In genomic region chr7:130897515-130898419, GRCh38 we compare ENCODE assay signal across 10 cellular contexts.
A peak's percentile ranks its signal among the peaks of the same experiment; 100 is the strongest.
DNase-seq lines count a peak whose midpoint lies in the region; ATAC-seq, FAIRE-seq and TF ChIP-seq lines count a peak whose summit lies in the region.
"Had no signal": no experiment of that assay in that cellular context is flagged by ENCODE, and none has a peak within 500 bp of the region (broad histone marks: within the 10 kb centered on the region; RNA-seq: fewer than 3 reads in every experiment).

No MANE protein-coding gene starts in this region.

- intact Hi-C loops in A673 (cut with micrococcal nuclease; ENCODE audit: unreplicated experiment) (loop anchor here (1.0 kb wide), 2 partner anchors 110 to 143 kb away; no protein-coding TSS in a partner anchor), lower lobe of right lung (cut with DNase I) (no loop called here), lower leg skin (cut with DNase I; ENCODE audit: low total_unique reads) (loop anchor here (5.0 kb wide), 1 partner anchor 145 kb away; no protein-coding TSS in a partner anchor)

- peak overlapping the region; percentile 85 for H3K27ac Mint-ChIP-seq in activated T-cell treated with anti-CD3 and anti-CD28 coated beads, Interleukin-2, amount 50 U/mL, for 72 hours

- H3K27me3 ChIP-seq in A673 (replicated peaks; ENCODE audit: insufficient read depth, low read depth, low read length, poor library complexity) = no peaks in the 10 kb centered on the region
- no peaks in the 10 kb centered on the region for H3K27me3 ChIP-seq in lower lobe of right lung (ENCODE audit: low read depth)

- H3K4me3 Mint-ChIP-seq in activated T-cell treated with anti-CD3 and anti-CD28 coated beads, Interleukin-2, amount 50 U/mL, for 72 hours = peak overlapping the region in 1 of 2 donors; percentile 13

- no peaks in the 10 kb centered on the region for H3K27me3 Mint-ChIP-seq in activated T-cell treated with anti-CD3 and anti-CD28 coated beads, Interleukin-2, amount 50 U/mL, for 72 hours (ENCODE audit: low read depth)

- TSS peak; percentile 76 for BruUV-seq in A673 (replicated peaks; lab: Mats Ljungman, UMichigan)

- WGBS in lower leg skin, 2 donors = 71 to 84% methylated on average over 22 to 24 of the region's 24 CpGs

- H3K4me1 Mint-ChIP-seq in activated T-cell treated with anti-CD3 and anti-CD28 coated beads, Interleukin-2, amount 50 U/mL, for 72 hours (ENCODE audit: low read depth) = peaks cover 100% of the 10 kb centered on the region

- H3K36me3 ChIP-seq in A673 (ENCODE audit: insufficient read depth, low read length, poor library complexity, severe bottlenecking) = peaks cover 80% of the 10 kb centered on the region
- H3K36me3 ChIP-seq in lower lobe of right lung = peaks cover 57% of the 10 kb centered on the region

- FAIRE-seq in GM18507 (lab: Jason Lieb, UNC) = peak; percentile 73
- FAIRE-seq: colon had no signal

- TF ChIP-seq POLR2A in lower leg skin (IDR thresholded peaks at IDR 0.05) = no peak

- H3K4me1 ChIP-seq in A673 (ENCODE audit: insufficient read depth, low read length, poor library complexity, severe bottlenecking) (peaks cover 86% of the 10 kb centered on the region), lower lobe of right lung (peaks cover 89% of the 10 kb centered on the region)

- DNase-seq in A673 (ENCODE audit: low spot score) = no peak
- DNase-seq in GM18507 (ENCODE audit: extremely low spot score, insufficient read length, low read depth) = peak; percentile 22
- no peak for DNase-seq in activated T-cell treated with anti-CD3 and anti-CD28 coated beads, Interleukin-2, amount 50 U/mL, for 72 hours
- no peak for DNase-seq in lower lobe of right lung
- DNase-seq in lower leg skin (ENCODE audit: low spot score in 2 of 2) = no peak
- no peak for DNase-seq in KG1 (lab: John Stamatoyannopoulos, UW)
- DNase-seq: NCI-H510A treated with DMSO at 0.1 percent for 48 hours had no signal

- TF ChIP-seq CTCF in A673 (conservative IDR thresholded peaks at IDR 0.05; ENCODE audit: low read depth, low read length) (no peak), lower lobe of right lung (IDR thresholded peaks at IDR 0.05) (no peak), lower leg skin (IDR thresholded peaks at IDR 0.05) (no peak)

- H3K27ac ChIP-seq in A673 (ENCODE audit: low read depth, low read length, poor library complexity, severe bottlenecking) (peak overlapping the region; percentile 68), lower lobe of right lung (peak overlapping the region; percentile 48)

- H3K4me3 ChIP-seq in A673 (ENCODE audit: low read depth, low read length, poor library complexity, severe bottlenecking) (no peak overlapping the region), lower lobe of right lung (no peak overlapping the region), lower leg skin (ENCODE audit: low read depth, poor library complexity, severe bottlenecking) (no peak overlapping the region)

- peaks cover 25 to 56% of the 10 kb centered on the region in 2 donors for H3K36me3 Mint-ChIP-seq in activated T-cell treated with anti-CD3 and anti-CD28 coated beads, Interleukin-2, amount 50 U/mL, for 72 hours (ENCODE audit: insufficient read depth in 2 of 2)

- ATAC-seq in activated T-cell treated with anti-CD3 and anti-CD28 coated beads, Interleukin-2, amount 50 U/mL, for 72 hours (replicated peaks in 1 of 2) = peak; percentile 4 to 9
- ATAC-seq in lower lobe of right lung (no peak), HG02642 (IDR thresholded peaks at IDR 0.05; ENCODE audit: poor library complexity, unreplicated experiment) (no peak), HG03378 (IDR thresholded peaks at IDR 0.05; ENCODE audit: unreplicated experiment) (no peak)

- POLR2A ChIA-PET in A673 (lab: Charles Lee; ENCODE audit: low non-redundant PET) = interaction anchor here (0.6 kb wide), 1 partner anchor 48 kb away, joined by 3 read pairs; no protein-coding TSS in a partner anchor

- H3K9me3 ChIP-seq in A673 (ENCODE audit: low read depth, low read length, poor library complexity, severe bottlenecking) (peaks cover 11% of the 10 kb centered on the region), lower lobe of right lung (no peaks in the 10 kb centered on the region)

- H3K9me3 Mint-ChIP-seq in activated T-cell treated with anti-CD3 and anti-CD28 coated beads, Interleukin-2, amount 50 U/mL, for 72 hours = no peaks in the 10 kb centered on the region

- CTCF ChIA-PET in A673 (lab: Charles Lee) = interaction anchor here (0.6 to 2.1 kb wide), 24 partner anchors 8 to 171 kb away, joined by 3 to 14 read pairs (median 5); no protein-coding TSS in a partner anchor

Comparison
In these comparisons a context has a peak if more than half of its experiments do, and no peak if none do; other contexts are left out.
1. ATAC-seq: peak in activated T-cell treated with anti-CD3 and anti-CD28 coated beads, Interleukin-2, amount 50 U/mL, for 72 hours (2 of 2); none in lower lobe of right lung (0 of 2), HG02642 (single experiment) and HG03378 (single experiment).